9 cellular contexts compared by ENCODE assay signal in genomic region chr20:23086056-23086551, GRCh38. TPM values are rescaled to one million over a fixed set of nuclear protein-coding genes. Genes with fewer than 3 reads are reported as not detected.
A peak's percentile ranks its signal among the peaks of the same experiment; 100 is the strongest.
DNase-seq lines count a peak whose midpoint lies in the region; ATAC-seq and TF ChIP-seq lines count a peak whose summit lies in the region.
"Had no signal": no experiment of that assay in that cellular context is flagged by ENCODE, and none has a peak within 500 bp of the region (broad histone marks: within the 10 kb centered on the region; RNA-seq: fewer than 3 reads in every experiment).

Gene CD93, minus strand, starts transcription at chr20:23086324. Its CDS starts 132 bp downstream, at chr20:23086192.

- H3K4me3 ChIP-seq in sigmoid colon, result peak within 1 kb of the TSS in 3 of 4 donors; percentile 21 to 38 (median 33)

- TF ChIP-seq EP300 in sigmoid colon (IDR thresholded peaks at IDR 0.05), result no peak

- H3K4me3 Mint-ChIP-seq in naive thymus-derived CD8-positive, alpha-beta T cell, result peak within 1 kb of the TSS in 4 of 10 donors; percentile 55 to 76 (median 64)
- H3K4me3 Mint-ChIP-seq in Calu3 (ENCODE audit: low read depth, unreplicated experiment), result no peak within 1 kb of the TSS
- H3K4me3 Mint-ChIP-seq: central memory CD8-positive, alpha-beta T cell had no signal

- peaks cover 0 to 8% (median 2%) of the 10 kb centered on the region in 4 donors for H3K4me1 ChIP-seq in sigmoid colon

- POLR2A ChIA-PET in naive thymus-derived CD8-positive, alpha-beta T cell (lab: Charles Lee), result no interaction called here

- BruUV-seq in Calu3 (replicated peaks; lab: Mats Ljungman, UMichigan), result no TSS peak

- H3K9me3 Mint-ChIP-seq in naive thymus-derived CD8-positive, alpha-beta T cell, result no peaks in the 10 kb centered on the region
- no peaks in the 10 kb centered on the region for H3K9me3 Mint-ChIP-seq in Calu3 (ENCODE audit: low read depth, unreplicated experiment)
- H3K9me3 Mint-ChIP-seq: central memory CD8-positive, alpha-beta T cell had no signal

- peak; percentile 9 to 20 for TF ChIP-seq POLR2A in sigmoid colon (IDR thresholded peaks at IDR 0.05)

- intact Hi-C loops in Right ventricle myocardium inferior (cut with DNase I), result loop anchor here (10.0 kb wide), 1 partner anchor 119 kb away; no protein-coding TSS in a partner anchor
- intact Hi-C loops in sigmoid colon (cut with DNase I), result no loop called here
- intact Hi-C loops in Calu3 (cut with micrococcal nuclease; ENCODE audit: unreplicated experiment), result no loop called here

- TF ChIP-seq CTCF in GM20000 (IDR thresholded peaks at IDR 0.05; ENCODE audit: extremely low read depth, missing control alignments) (no peak), sigmoid colon (IDR thresholded peaks at IDR 0.05) (no peak), Calu3 (IDR thresholded peaks at IDR 0.05; ENCODE audit: unreplicated experiment) (no peak)

- H3K4me1 Mint-ChIP-seq in naive thymus-derived CD8-positive, alpha-beta T cell, result peaks cover 0 to 42% (median 2%) of the 10 kb centered on the region in 4 donors
- H3K4me1 Mint-ChIP-seq in Calu3 (ENCODE audit: low read depth, unreplicated experiment), result no peaks in the 10 kb centered on the region
- H3K4me1 Mint-ChIP-seq: central memory CD8-positive, alpha-beta T cell had no signal

- H3K27me3 Mint-ChIP-seq in naive thymus-derived CD8-positive, alpha-beta T cell, result peaks cover 0 to 10% (median 5%) of the 10 kb centered on the region in 5 donors
- peaks cover 19% of the 10 kb centered on the region for H3K27me3 Mint-ChIP-seq in Calu3 (ENCODE audit: unreplicated experiment)

- ATAC-seq in Right ventricle myocardium inferior (peak; percentile 62), GM19324 (IDR thresholded peaks at IDR 0.05; ENCODE audit: low FRiP score, unreplicated experiment) (no peak)
- ATAC-seq in naive thymus-derived CD8-positive, alpha-beta T cell, result no peak

- CTCF ChIA-PET in Calu3 (lab: Charles Lee), result no interaction called here

- peak within 1 kb of the TSS in 1 of 10 donors; percentile 68 for H3K27ac Mint-ChIP-seq in naive thymus-derived CD8-positive, alpha-beta T cell
- no peak within 1 kb of the TSS for H3K27ac Mint-ChIP-seq in Calu3 (ENCODE audit: unreplicated experiment)

- peaks cover 0 to 5% (median 0%) of the 10 kb centered on the region in 3 donors for H3K27me3 ChIP-seq in sigmoid colon

- H3K36me3 ChIP-seq in sigmoid colon, result no peaks in the 10 kb centered on the region

- peak within 1 kb of the TSS; percentile 62 to 84 (median 74) for H3K27ac ChIP-seq in sigmoid colon

- WGBS in sigmoid colon, 2 donors, result 43 to 73% methylated on average over 27 of the region's 27 CpGs

- DNase-seq in GM20000 (ENCODE audit: low spot score), result peak; percentile 40
- peak; percentile 15 for DNase-seq in SIG-M5 (lab: John Stamatoyannopoulos, UW)
- DNase-seq in Right ventricle myocardium inferior (ENCODE audit: missing footprints), result peak; percentile 79
- no peak for DNase-seq in sigmoid colon
- DNase-seq in effector CD8-positive, alpha-beta T cell (lab: John Stamatoyannopoulos, UW), result no peak
- no peak for DNase-seq in naive thymus-derived CD8-positive, alpha-beta T cell
- DNase-seq in Calu3, result no peak

- no peaks in the 10 kb centered on the region for H3K36me3 Mint-ChIP-seq in naive thymus-derived CD8-positive, alpha-beta T cell
- H3K36me3 Mint-ChIP-seq in Calu3 (ENCODE audit: insufficient read depth, unreplicated experiment), result no peaks in the 10 kb centered on the region

- H3K9me3 ChIP-seq in sigmoid colon, result no peaks in the 10 kb centered on the region

RNA-seq across cellular contexts. Expression of gene CD93, which starts in this region (rescaled TPM):
- total RNA-seq in Right ventricle myocardium inferior, result 43.5 TPM
- 10 to 100 TPM; 14.2 to 27.2 (median 17.7) TPM for total RNA-seq in sigmoid colon
- 10 to 100 TPM in 2 of 3 donors, 1 to 10 TPM in 1; 1.8 to 14.5 (median 10.6) TPM for polyA plus RNA-seq in sigmoid colon
- total RNA-seq in naive thymus-derived CD8-positive, alpha-beta T cell, result under 1 TPM; 0.10 to 0.11 TPM
- polyA plus RNA-seq in naive thymus-derived CD8-positive, alpha-beta T cell, result under 1 TPM in 2 of 3 donors, not detected in 1; 0.03 to 0.20 TPM
- total RNA-seq in Calu3 (2022), result not detected in 2 replicates

Comparison
In these comparisons a context has a peak if more than half of its experiments do, and no peak if none do; other contexts are left out.
1. RNA of gene CD93 (total RNA-seq): 43.5 TPM in Right ventricle myocardium inferior (single experiment) and 14.2 to 27.2 TPM in sigmoid colon; 0.10 to 0.11 TPM in naive thymus-derived CD8-positive, alpha-beta T cell and not detected in Calu3; every median in the first group is over 10 times any median in the second.
2. DNase-seq: peak in GM20000 (single experiment), SIG-M5 (single experiment) and Right ventricle myocardium inferior (single experiment); none in sigmoid colon (single experiment), effector CD8-positive, alpha-beta T cell (single experiment), naive thymus-derived CD8-positive, alpha-beta T cell (0 of 10) and Calu3 (single experiment).